ENCODE assay signal across 20 cellular contexts in the genomic region with DNA sequence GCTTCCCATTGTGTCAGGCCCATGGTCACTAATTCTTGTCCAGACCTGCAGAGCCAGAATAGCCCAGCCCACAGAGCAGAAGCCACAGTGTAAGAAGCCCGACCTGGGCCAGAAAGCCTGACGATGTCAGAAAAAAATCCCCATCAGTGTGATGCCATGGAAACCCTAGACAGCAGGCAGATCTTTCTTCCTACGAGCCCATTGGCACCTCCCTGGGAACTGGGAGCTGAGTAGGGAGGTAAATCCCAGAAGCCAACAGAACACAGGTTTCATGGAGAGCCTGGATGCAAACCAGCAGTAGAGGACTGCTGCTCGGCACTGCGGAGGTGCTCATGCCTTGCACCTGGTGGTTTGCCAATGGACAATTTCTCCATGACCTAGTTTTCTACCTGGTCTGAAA.
DNase-seq lines count a peak whose midpoint lies in the region; ATAC-seq and TF ChIP-seq lines count a peak whose summit lies in the region.
"Had no signal": no experiment of that assay in that cellular context is flagged by ENCODE, and none has a peak within 500 bp of the region (broad histone marks: within the 10 kb centered on the region; RNA-seq: fewer than 3 reads in every experiment).

No MANE protein-coding gene starts in this region.

- in situ Hi-C loops in G401 (cut with HindIII; ENCODE audit: low sequenced_read_pairs) (no loop called here), brain microvascular endothelial cell (cut with HindIII; ENCODE audit: low pct_ligation_motif_present, low sequenced_read_pairs) (no loop called here)

- H3K27ac ChIP-seq in angular gyrus (ENCODE audit: low read depth, low read length) (peak overlapping the region; percentile 100), dorsolateral prefrontal cortex (peak overlapping the region in 58 of 59 donors; percentile 54 to 100 (median 98)), brain microvascular endothelial cell (no peak overlapping the region)
- H3K27ac ChIP-seq: A549, Peyer's patch, SJSA1 had no signal

- no peak for ATAC-seq in mucosa of descending colon
- ATAC-seq in SK-N-SH treated with all-trans-retinoic acid at 6 μM for 48 hours: no peak
- ATAC-seq: A549, GM23338, HCT116 had no signal

- no peaks in the 10 kb centered on the region for H3K9me3 ChIP-seq in mucosa of descending colon
- H3K9me3 ChIP-seq: A549, BE2C, Peyer's patch had no signal

- no peaks in the 10 kb centered on the region for H3K27me3 ChIP-seq in dorsolateral prefrontal cortex
- H3K27me3 ChIP-seq in brain microvascular endothelial cell (replicated peaks): no peaks in the 10 kb centered on the region
- H3K27me3 ChIP-seq: BE2C, Peyer's patch, SJSA1 had no signal

- DNase-seq in G401 (ENCODE audit: low spot score) (peak; percentile 93), dorsolateral prefrontal cortex (peak in 5 of 10 donors; percentile 45 to 79 (median 58)), occipital lobe (lab: John Stamatoyannopoulos, UW) (peak; percentile 54), mucosa of descending colon (no peak), inferior parietal cortex (ENCODE audit: extremely low spot score) (no peak), brain microvascular endothelial cell (no peak)
- DNase-seq: BE2C, EL, NCI-H1105, NCI-H146, NCI-H2029 treated with DMSO at 0.1 percent for 48 hours, NCI-H446, NCI-H526, Peyer's patch had no signal

- no peaks in the 10 kb centered on the region for H3K36me3 ChIP-seq in mucosa of descending colon (ENCODE audit: low read depth)
- H3K36me3 ChIP-seq in brain microvascular endothelial cell (replicated peaks): no peaks in the 10 kb centered on the region
- H3K36me3 ChIP-seq: BE2C, Peyer's patch, SJSA1 had no signal

- H3K4me3 ChIP-seq in dorsolateral prefrontal cortex (no peak overlapping the region), mucosa of descending colon (no peak overlapping the region), brain microvascular endothelial cell (ENCODE audit: low read depth, low read length) (no peak overlapping the region)
- H3K4me3 ChIP-seq: A549, GM23338, Peyer's patch, SJSA1 had no signal

- intact Hi-C loops in dorsolateral prefrontal cortex (cut with DNase I) (loop anchor here (5.0 kb wide), 2 partner anchors 49 to 114 kb away; no protein-coding TSS in a partner anchor), mucosa of descending colon (cut with DNase I, micrococcal nuclease) (no loop called here)

- H3K4me1 ChIP-seq in mucosa of descending colon (ENCODE audit: low read depth): peaks cover 3% of the 10 kb centered on the region
- H3K4me1 ChIP-seq: A549, BE2C, Peyer's patch had no signal

- TF ChIP-seq CTCF in dorsolateral prefrontal cortex (IDR thresholded peaks at IDR 0.05 in 54 of 56, conservative IDR thresholded peaks at IDR 0.05 in 2 of 56; ENCODE audit: low read depth in 1 of 56, partially characterized antibody in 56 of 56) (no peak), mucosa of descending colon (IDR thresholded peaks at IDR 0.05) (no peak), brain microvascular endothelial cell (IDR thresholded peaks at IDR 0.05; ENCODE audit: low read depth, low read length, missing control alignments) (no peak)

TF ChIP-seq in SK-N-SH treated with all-trans-retinoic acid at 6 μM for 48 hours, 23 proteins besides CTCF, POLR2A, EP300 and RAD21:
- TF ChIP-seq TCF4 (CRISPR knock-in tag; IDR thresholded peaks at IDR 0.05; ENCODE audit: borderline replicate concordance): no peak
- TF ChIP-seq, protein P1, sequence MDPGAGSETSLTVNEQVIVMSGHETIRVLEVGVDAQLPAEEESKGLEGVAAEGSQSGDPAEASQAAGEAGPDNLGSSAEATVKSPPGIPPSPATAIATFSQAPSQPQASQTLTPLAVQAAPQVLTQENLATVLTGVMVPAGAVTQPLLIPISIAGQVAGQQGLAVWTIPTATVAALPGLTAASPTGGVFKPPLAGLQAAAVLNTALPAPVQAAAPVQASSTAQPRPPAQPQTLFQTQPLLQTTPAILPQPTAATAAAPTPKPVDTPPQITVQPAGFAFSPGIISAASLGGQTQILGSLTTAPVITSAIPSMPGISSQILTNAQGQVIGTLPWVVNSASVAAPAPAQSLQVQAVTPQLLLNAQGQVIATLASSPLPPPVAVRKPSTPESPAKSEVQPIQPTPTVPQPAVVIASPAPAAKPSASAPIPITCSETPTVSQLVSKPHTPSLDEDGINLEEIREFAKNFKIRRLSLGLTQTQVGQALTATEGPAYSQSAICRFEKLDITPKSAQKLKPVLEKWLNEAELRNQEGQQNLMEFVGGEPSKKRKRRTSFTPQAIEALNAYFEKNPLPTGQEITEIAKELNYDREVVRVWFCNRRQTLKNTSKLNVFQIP (CRISPR knock-in tag; IDR thresholded peaks at IDR 0.05; ENCODE audit: borderline replicate concordance, low read depth): no peak
- no peak for TF ChIP-seq ISL1 (CRISPR knock-in tag; IDR thresholded peaks at IDR 0.05)
- no peak for TF ChIP-seq RARB (CRISPR knock-in tag; IDR thresholded peaks at IDR 0.05)
- TF ChIP-seq CSDC2 (CRISPR knock-in tag; IDR thresholded peaks at IDR 0.05): no peak
- no peak for TF ChIP-seq ZNF8 (CRISPR knock-in tag; IDR thresholded peaks at IDR 0.05)

Comparison
In these comparisons a context has a peak if more than half of its experiments do, and no peak if none do; other contexts are left out.
1. DNase-seq: peak in G401 (single experiment) and occipital lobe (single experiment); none in mucosa of descending colon (0 of 3), inferior parietal cortex (single experiment) and brain microvascular endothelial cell (single experiment).
2. intact Hi-C loops: an anchor here in dorsolateral prefrontal cortex (5.0 kb wide); none called in mucosa of descending colon.